In genomic region chr20:63071541-63072181, GRCh38 we compare ENCODE assay signal across 8 cellular contexts.
DNase-seq lines count a peak whose midpoint lies in the region; TF ChIP-seq lines count a peak whose summit lies in the region.

No MANE protein-coding gene starts in this region.

- H4K8ac ChIP-seq in neuronal stem cell (ENCODE audit: low read depth, low read length), result no peak overlapping the region

- in situ Hi-C loops in transverse colon (cut with MboI; ENCODE audit: low pct_ligation_motif_present in 1 of 4, low pct_unique_long_range_greater_than_20kb in 1 of 4, low sequenced_read_pairs in 3 of 4), result no loop called here

- H2BK15ac ChIP-seq in neuronal stem cell (ENCODE audit: low read length), result no peak overlapping the region

- H3K27me3 ChIP-seq in neuronal stem cell (ENCODE audit: control insufficient read depth in 3 of 3, insufficient read depth in 3 of 3, low read depth in 1 of 3, low read length in 3 of 3), result peaks cover 10 to 72% (median 33%) of the 10 kb centered on the region in 3 experiments
- peaks cover 83% of the 10 kb centered on the region for H3K27me3 ChIP-seq in PC-9 (ENCODE audit: insufficient read depth, low read depth)
- peaks cover 62% of the 10 kb centered on the region for H3K27me3 ChIP-seq in transverse colon

- no peak overlapping the region for H3K23ac ChIP-seq in neuronal stem cell (ENCODE audit: low read depth, low read length, poor library complexity)

- H3K4me3 Mint-ChIP-seq in brain, result peak overlapping the region in 4 of 5 experiments; percentile 56 to 73 (median 69)

- H3K4me3 ChIP-seq in neuronal stem cell (ENCODE audit: low read length in 2 of 2), result no peak overlapping the region
- no peak overlapping the region for H3K4me3 ChIP-seq in PC-9
- H3K4me3 ChIP-seq in transverse colon, result no peak overlapping the region

- no peak for TF ChIP-seq EP300 in transverse colon (IDR thresholded peaks at IDR 0.05; ENCODE audit: low read depth)

- H3K27ac Mint-ChIP-seq in brain, result peak overlapping the region in 2 of 5 experiments; percentile 62 to 69

- H2BK12ac ChIP-seq in neuronal stem cell (ENCODE audit: low read length), result no peak overlapping the region

- H3K9me3 Mint-ChIP-seq in brain, result peaks cover 6 to 15% (median 12%) of the 10 kb centered on the region in 5 experiments

- DNase-seq in EL, result peak; percentile 81
- DNase-seq in NCI-H1694 treated with DMSO at 0.1 percent for 48 hours (lab: John Stamatoyannopoulos, UW), result peak; percentile 37
- no peak for DNase-seq in neuronal stem cell (ENCODE audit: low spot score)
- DNase-seq in PC-9, result no peak
- DNase-seq in HuH-7 (ENCODE audit: low spot score), result no peak
- no peak for DNase-seq in transverse colon
- no peak for DNase-seq in dedifferentiated amniotic fluid mesenchymal stem cell (ENCODE audit: extremely low spot score)

- CTCF ChIA-PET in PC-9 (lab: Charles Lee), result interaction anchor here (0.6 kb wide), 2 partner anchors 63 to 99 kb away, joined by 3 to 11 read pairs; no protein-coding TSS in a partner anchor

- H3K36me3 ChIP-seq in neuronal stem cell (replicated peaks in 1 of 2; ENCODE audit: control insufficient read depth in 2 of 2, insufficient read depth in 2 of 2, low read length in 2 of 2) (no peaks in the 10 kb centered on the region), PC-9 (ENCODE audit: low read depth) (no peaks in the 10 kb centered on the region), transverse colon (no peaks in the 10 kb centered on the region)

- H3K9me2 ChIP-seq in PC-9 (ENCODE audit: insufficient read depth), result no peaks in the 10 kb centered on the region

- H3K18ac ChIP-seq in neuronal stem cell (ENCODE audit: low read length), result no peak overlapping the region

- no peaks in the 10 kb centered on the region for H3K79me2 ChIP-seq in PC-9 (ENCODE audit: low read depth)

- no peak overlapping the region for H3K4ac ChIP-seq in neuronal stem cell (ENCODE audit: low read length)

- H3K4me1 Mint-ChIP-seq in brain, result peaks cover 29% of the 10 kb centered on the region

- WGBS in neuronal stem cell (ENCODE audit: extremely low coverage in 2 of 2, insufficient read length in 2 of 2, insufficient replicate concordance in 1 of 2), 2 donors, result no CpG with 5 or more reads among the region's 40 CpGs
- 42% methylated on average over 14 of the region's 40 CpGs; no CpG with 5 or more reads in 1 of the 2 donors for WGBS in transverse colon (ENCODE audit: low coverage in 1 of 2), 2 donors

- no peak overlapping the region for H2BK5ac ChIP-seq in neuronal stem cell (ENCODE audit: low read length)

- no peaks in the 10 kb centered on the region for H3K79me1 ChIP-seq in neuronal stem cell (ENCODE audit: low read depth, low read length)

- no peak overlapping the region for H2BK120ac ChIP-seq in neuronal stem cell (ENCODE audit: low read depth, low read length)

- peaks cover 2 to 4% of the 10 kb centered on the region in 2 donors for H3K9me3 ChIP-seq in neuronal stem cell (replicated peaks in 1 of 2; ENCODE audit: control insufficient read depth in 2 of 2, insufficient read depth in 1 of 2, low read depth in 1 of 2, low read length in 2 of 2)
- no peaks in the 10 kb centered on the region for H3K9me3 ChIP-seq in PC-9 (ENCODE audit: insufficient read depth, low read depth)
- no peaks in the 10 kb centered on the region for H3K9me3 ChIP-seq in transverse colon

- no peak overlapping the region for H3K14ac ChIP-seq in neuronal stem cell (ENCODE audit: low read length)

- TF ChIP-seq CTCF in brain (conservative IDR thresholded peaks at IDR 0.05) (no peak), PC-9 (conservative IDR thresholded peaks at IDR 0.05) (no peak), transverse colon (IDR thresholded peaks at IDR 0.05) (no peak)

- H2AFZ ChIP-seq in neuronal stem cell (ENCODE audit: low read length) (no peak overlapping the region), PC-9 (no peak overlapping the region)

- POLR2A ChIA-PET in PC-9 (lab: Charles Lee; ENCODE audit: unreplicated experiment), result no interaction called here

- H3K4me2 ChIP-seq in neuronal stem cell (ENCODE audit: insufficient read depth, low read length, poor library complexity, severe bottlenecking) (peak overlapping the region; percentile 4), PC-9 (no peak overlapping the region)

- no peak overlapping the region for H3K9ac ChIP-seq in neuronal stem cell (ENCODE audit: low read depth, low read length, poor library complexity)

- no peaks in the 10 kb centered on the region for H3K36me3 Mint-ChIP-seq in brain

- H4K91ac ChIP-seq in neuronal stem cell (ENCODE audit: low read depth, low read length, poor library complexity), result no peak overlapping the region

- no peak for TF ChIP-seq POLR2A in transverse colon (IDR thresholded peaks at IDR 0.05)

- intact Hi-C loops in PC-9 (cut with micrococcal nuclease; ENCODE audit: unreplicated experiment), result no loop called here
- intact Hi-C loops in transverse colon (cut with DNase I; ENCODE audit: low total_unique reads), result no loop called here

- BruUV-seq in PC-9 (replicated peaks; lab: Mats Ljungman, UMichigan), result no TSS peak

- H3K27me3 Mint-ChIP-seq in brain, result peaks cover 36% of the 10 kb centered on the region

- no peak overlapping the region for H3K27ac ChIP-seq in neuronal stem cell (replicated peaks; ENCODE audit: low read length)
- no peak overlapping the region for H3K27ac ChIP-seq in PC-9
- no peak overlapping the region for H3K27ac ChIP-seq in transverse colon

- H3K4me1 ChIP-seq in neuronal stem cell (ENCODE audit: control insufficient read depth in 2 of 2, insufficient read depth in 1 of 2, low read depth in 1 of 2, low read length in 2 of 2), result no peaks in the 10 kb centered on the region
- no peaks in the 10 kb centered on the region for H3K4me1 ChIP-seq in PC-9 (replicated peaks; ENCODE audit: insufficient read depth)
- H3K4me1 ChIP-seq in transverse colon, result no peaks in the 10 kb centered on the region

- peaks cover 3% of the 10 kb centered on the region; the same call in 1 of the 2 replicates for H4K20me1 ChIP-seq in PC-9 (ENCODE audit: insufficient read depth)

- no peaks in the 10 kb centered on the region for H3F3A ChIP-seq in PC-9 (ENCODE audit: insufficient read depth, low read depth)

- H2AK5ac ChIP-seq in neuronal stem cell (ENCODE audit: low read depth, low read length), result no peak overlapping the region

Comparison
In these comparisons a context has a peak if more than half of its experiments do, and no peak if none do; other contexts are left out.
1. DNase-seq: peak in EL (single experiment) and NCI-H1694 treated with DMSO at 0.1 percent for 48 hours (single experiment); none in neuronal stem cell (single experiment), PC-9 (0 of 2), HuH-7 (single experiment), transverse colon (single experiment) and dedifferentiated amniotic fluid mesenchymal stem cell (single experiment).